21 cellular contexts compared by ENCODE assay signal in genomic region chr10:102723989-102724388, GRCh38. TPM values are rescaled to one million over a fixed set of nuclear protein-coding genes. Genes with fewer than 3 reads are reported as not detected.
DNase-seq lines count a peak whose midpoint lies in the region; ATAC-seq, FAIRE-seq and TF ChIP-seq lines count a peak whose summit lies in the region.
"Had no signal": no experiment of that assay in that cellular context is flagged by ENCODE, and none has a peak within 500 bp of the region (broad histone marks: within the 10 kb centered on the region; RNA-seq: fewer than 3 reads in every experiment).

No MANE protein-coding gene starts in this region.

- DNase-seq in A549 (ENCODE audit: low read depth in 1 of 2, low spot score in 1 of 2): no peak
- DNase-seq in endothelial cell (ENCODE audit: low spot score): no peak
- no peak for DNase-seq in NCI-H1694 treated with DMSO at 0.1 percent for 48 hours (lab: John Stamatoyannopoulos, UW)
- no peak for DNase-seq in mucosa of descending colon
- no peak for DNase-seq in RWPE1 (ENCODE audit: low spot score)
- DNase-seq: ACHN; AML-193; BE2C; Calu3; CD4-positive, alpha-beta memory T cell; COR-L47; DMS53; DMS79 treated with DMSO at 0.1 percent for 48 hours; GF-D8; GOT3; H7; HCEC 1CT had no signal

- H3K36me3 Mint-ChIP-seq in endothelial cell (ENCODE audit: low read depth, unreplicated experiment): peaks cover 12% of the 10 kb centered on the region

- peak overlapping the region; percentile 15 for H3K4me3 Mint-ChIP-seq in endothelial cell (ENCODE audit: unreplicated experiment)
- H3K4me3 Mint-ChIP-seq: CD4-positive, alpha-beta memory T cell had no signal

- no peaks in the 10 kb centered on the region for H3K9me3 Mint-ChIP-seq in endothelial cell (ENCODE audit: unreplicated experiment)

- H3K27ac Mint-ChIP-seq in endothelial cell (ENCODE audit: unreplicated experiment): no peak overlapping the region
- H3K27ac Mint-ChIP-seq: CD4-positive, alpha-beta memory T cell had no signal

- H3K4me2 ChIP-seq in A549: no peak overlapping the region
- H3K4me2 ChIP-seq: BLaER1 treated with 17β-estradiol and CSF1 and Interleukin-3, amounts not matched to agents 10 nM and 100 nM had no signal

- H3K36me3 ChIP-seq in HEK293 (ENCODE audit: control insufficient read depth in 2 of 2, insufficient read depth in 1 of 2, low read length in 2 of 2): peaks cover 17 to 56% of the 10 kb centered on the region in 2 experiments
- no peaks in the 10 kb centered on the region for H3K36me3 ChIP-seq in mucosa of descending colon (ENCODE audit: low read depth)

- no peaks in the 10 kb centered on the region for H3K4me1 ChIP-seq in A549
- peaks cover 4% of the 10 kb centered on the region; the same call in 1 of the 2 replicates for H3K4me1 ChIP-seq in HEK293 (ENCODE audit: control insufficient read depth, insufficient read depth, low read length)
- H3K4me1 ChIP-seq in mucosa of descending colon (ENCODE audit: low read depth): no peaks in the 10 kb centered on the region

- H3K4me1 Mint-ChIP-seq in endothelial cell (ENCODE audit: unreplicated experiment): peaks cover 21% of the 10 kb centered on the region

- ATAC-seq in A549 (no peak), mucosa of descending colon (no peak)

- no peak for TF ChIP-seq POLR2A in A549 (IDR thresholded peaks at IDR 0.05; ENCODE audit: low read length)

- no peak for FAIRE-seq in A549 (lab: Jason Lieb, UNC)
- FAIRE-seq: GM12891 had no signal

- TF ChIP-seq RAD21 in A549 (conservative IDR thresholded peaks at IDR 0.05 in 1 of 2, IDR thresholded peaks at IDR 0.05 in 1 of 2): no peak

- CTCF ChIA-PET in A549 (lab: Yijun Ruan, JAX) (interaction anchor here (0.6 kb wide), 1 partner anchor 14 kb away, joined by 3 read pairs; no protein-coding TSS in a partner anchor), HEK293 (lab: Yijun Ruan, JAX) (interaction anchor here (0.6 kb wide), 1 partner anchor 38 kb away, joined by 3 read pairs; no protein-coding TSS in a partner anchor), RWPE1 (lab: Yijun Ruan, JAX) (no interaction called here)

- POLR2A ChIA-PET in A549 (lab: Yijun Ruan, JAX) (no interaction called here), HEK293 (lab: Yijun Ruan, JAX) (no interaction called here), RWPE1 (lab: Yijun Ruan, JAX; ENCODE audit: low non-redundant PET) (no interaction called here)

- no peak for TF ChIP-seq EP300 in A549 (IDR thresholded peaks at IDR 0.05)

- H3K27ac ChIP-seq in A549 (no peak overlapping the region), HEK293 (ENCODE audit: extremely low read depth, low read depth, low read length) (no peak overlapping the region), RWPE1 (no peak overlapping the region)
- H3K27ac ChIP-seq: 22Rv1; BLaER1 treated with 17β-estradiol and CSF1 and Interleukin-3, amounts not matched to agents 10 nM and 100 nM had no signal

- WGBS in A549 (ENCODE audit: missing lambda C conversion rate): 89% methylated on average over 4 of the region's 4 CpGs

- intact Hi-C loops in mucosa of descending colon (cut with DNase I, micrococcal nuclease): loop anchor here in 1 of 2 donors (10.0 kb wide), 1 partner anchor 111 kb away; the partner anchor contains the start of gene CYP17A1

- H3K4me3 ChIP-seq in A549: no peak overlapping the region
- H3K4me3 ChIP-seq in HEK293 (ENCODE audit: low read depth, low read length): no peak overlapping the region
- H3K4me3 ChIP-seq in mucosa of descending colon: no peak overlapping the region
- H3K4me3 ChIP-seq: BLaER1 treated with 17β-estradiol and CSF1 and Interleukin-3, amounts not matched to agents 10 nM and 100 nM had no signal

- TF ChIP-seq CTCF in A549 (IDR thresholded peaks at IDR 0.05) (no peak), HEK293 (tag by site-specific recombination; IDR thresholded peaks at IDR 0.05) (no peak), endothelial cell (IDR thresholded peaks at IDR 0.05; ENCODE audit: unreplicated experiment) (no peak), mucosa of descending colon (IDR thresholded peaks at IDR 0.05) (no peak), RWPE1 (conservative IDR thresholded peaks at IDR 0.05; ENCODE audit: low read depth) (no peak)

- H3K27me3 Mint-ChIP-seq in endothelial cell (ENCODE audit: unreplicated experiment): peaks cover 2% of the 10 kb centered on the region
- H3K27me3 Mint-ChIP-seq: CD4-positive, alpha-beta memory T cell had no signal

- no peaks in the 10 kb centered on the region for H3K9me3 ChIP-seq in A549
- no peaks in the 10 kb centered on the region for H3K9me3 ChIP-seq in HEK293 (ENCODE audit: control insufficient read depth, insufficient read depth, low read depth, low read length)
- no peaks in the 10 kb centered on the region for H3K9me3 ChIP-seq in mucosa of descending colon
- H3K9me3 ChIP-seq: BE2C had no signal

TF ChIP-seq in A549, 52 proteins besides CTCF, POLR2A, EP300 and RAD21:
- TF ChIP-seq KDM1A (IDR thresholded peaks at IDR 0.05; ENCODE audit: low read depth): peak; percentile 55; the same call in 1 of the 2 replicates
- TF ChIP-seq EHF (CRISPR knock-in tag; IDR thresholded peaks at IDR 0.05): no peak

TF ChIP-seq in HEK293, 187 proteins besides CTCF, POLR2A, EP300 and RAD21 (continues in another document):
- TF ChIP-seq PRDM10 (tag by site-specific recombination; IDR thresholded peaks at IDR 0.05): no peak
- no peak for TF ChIP-seq ZIC2 (tag by site-specific recombination; IDR thresholded peaks at IDR 0.05)
- TF ChIP-seq ZNF664 (tag by site-specific recombination; IDR thresholded peaks at IDR 0.05): 0 out of 2 replicates have a peak, but pooled peaks have one; percentile 30
- TF ChIP-seq ZNF449 (tag by site-specific recombination; IDR thresholded peaks at IDR 0.05): no peak
- no peak for TF ChIP-seq ZNF670 (tag by site-specific recombination; IDR thresholded peaks at IDR 0.05; ENCODE audit: low read depth)

RNA-seq across cellular contexts. Expression of gene SFXN2, which starts 9.6 kb away (rescaled TPM):
- polyA plus RNA-seq in A549 (2011; rRNA removed): 4.7 and 5.6 TPM in 2 replicates
- polyA plus RNA-seq in A549 (2012; cell fraction: cytosol; rRNA removed): 5.9 TPM in 2 replicates
- polyA plus RNA-seq in A549 (2012; cell fraction: nucleus; rRNA removed): 13.7 and 15.5 TPM in 2 replicates
- 7.4 to 8.5 TPM (median 7.9 TPM) in 3 replicates for polyA plus RNA-seq in A549 (2017; fragmentation: RNase III; extraction: RNeasy Plus Mini Kit Qiagen cat#74134 plus additional on column Dnase treatment)
- polyA minus RNA-seq in A549 (2011; rRNA and poly(A)+ RNA removed): 15.0 and 15.8 TPM in 2 replicates
- 6.3 TPM for total RNA-seq in endothelial cell (ENCODE audit: unreplicated experiment)
- total RNA-seq in mucosa of descending colon: 10 to 100 TPM in 2 of 3 donors, 1 to 10 TPM in 1; 6.9 to 19.1 (median 14.2) TPM

RNA-seq across cellular contexts. Expression of gene ARL3, which starts 9.8 kb away (rescaled TPM):
- polyA plus RNA-seq in A549 (2011; rRNA removed) (18.2 and 20.2 TPM in 2 replicates), A549 (2017; fragmentation: RNase III; extraction: RNeasy Plus Mini Kit Qiagen cat#74134 plus additional on column Dnase treatment) (20.7 to 22.7 TPM (median 21.3 TPM) in 3 replicates)
- 9.1 and 9.9 TPM in 2 replicates for polyA plus RNA-seq in A549 (2012; cell fraction: cytosol; rRNA removed)
- polyA plus RNA-seq in A549 (2012; cell fraction: nucleus; rRNA removed): 2.0 and 3.5 TPM in 2 replicates
- 5.0 and 5.8 TPM in 2 replicates for polyA minus RNA-seq in A549 (2011; rRNA and poly(A)+ RNA removed)
- total RNA-seq in endothelial cell (ENCODE audit: unreplicated experiment) (9.0 TPM), mucosa of descending colon (10 to 100 TPM in 1 of 3 donors, 1 to 10 TPM in 2; 2.4 to 11.2 (median 4.4) TPM)

RNA-seq across cellular contexts. Expression of gene WBP1L, which starts 19.8 kb away (rescaled TPM):
- polyA plus RNA-seq in A549 (2011; rRNA removed): 23.5 and 25.1 TPM in 2 replicates
- 14.2 and 20.7 TPM in 2 replicates for polyA plus RNA-seq in A549 (2012; cell fraction: cytosol; rRNA removed)
- 10.9 and 11.9 TPM in 2 replicates for polyA plus RNA-seq in A549 (2012; cell fraction: nucleus; rRNA removed)
- 17.4 to 20.7 TPM (median 19.8 TPM) in 3 replicates for polyA plus RNA-seq in A549 (2017; fragmentation: RNase III; extraction: RNeasy Plus Mini Kit Qiagen cat#74134 plus additional on column Dnase treatment)
- polyA minus RNA-seq in A549 (2011; rRNA and poly(A)+ RNA removed): 44.6 and 50.3 TPM in 2 replicates
- total RNA-seq in endothelial cell (ENCODE audit: unreplicated experiment): 49.4 TPM
- total RNA-seq in mucosa of descending colon: 10 to 100 TPM; 38.9 to 61.3 (median 51.0) TPM
